In the genomic region with DNA sequence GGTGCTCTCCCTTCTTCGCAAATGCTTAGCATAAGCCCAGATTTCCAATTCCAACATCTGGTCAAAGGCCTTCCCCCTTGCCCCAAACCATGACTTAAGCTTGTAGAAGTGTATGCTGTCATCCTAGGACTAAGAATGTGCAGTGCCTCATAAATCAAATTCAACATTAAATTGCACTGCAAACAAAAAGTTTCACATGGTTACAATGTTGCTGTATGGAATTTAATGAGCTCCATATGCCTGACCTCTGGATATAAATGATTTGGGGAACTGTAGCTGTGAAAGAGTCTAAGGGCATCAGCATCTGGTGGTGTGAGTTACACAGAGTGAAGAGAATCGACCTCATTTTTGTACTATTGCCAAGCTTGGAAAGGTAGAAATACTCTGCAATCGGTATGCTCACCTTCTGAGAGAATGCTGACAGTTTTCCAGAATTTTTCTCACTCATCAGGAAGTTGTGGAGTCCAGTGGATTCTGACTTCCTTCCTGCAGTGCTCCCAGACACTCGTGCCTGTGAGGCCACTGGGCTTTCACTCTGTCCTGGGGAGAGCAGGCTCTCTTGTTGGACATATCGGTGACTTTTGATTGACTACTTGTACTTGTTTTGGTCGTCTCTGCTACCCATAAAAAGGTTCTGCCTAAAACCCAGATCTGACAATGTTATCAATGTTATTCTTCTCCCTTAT, we compare ENCODE assay signal across 2 cellular contexts.
TF ChIP-seq lines count a peak whose summit lies in the region.

No MANE protein-coding gene starts in this region.

TF ChIP-seq in HEK293, 187 proteins besides CTCF, POLR2A, EP300 and RAD21 (continued from another document):
- TF ChIP-seq, protein P1, sequence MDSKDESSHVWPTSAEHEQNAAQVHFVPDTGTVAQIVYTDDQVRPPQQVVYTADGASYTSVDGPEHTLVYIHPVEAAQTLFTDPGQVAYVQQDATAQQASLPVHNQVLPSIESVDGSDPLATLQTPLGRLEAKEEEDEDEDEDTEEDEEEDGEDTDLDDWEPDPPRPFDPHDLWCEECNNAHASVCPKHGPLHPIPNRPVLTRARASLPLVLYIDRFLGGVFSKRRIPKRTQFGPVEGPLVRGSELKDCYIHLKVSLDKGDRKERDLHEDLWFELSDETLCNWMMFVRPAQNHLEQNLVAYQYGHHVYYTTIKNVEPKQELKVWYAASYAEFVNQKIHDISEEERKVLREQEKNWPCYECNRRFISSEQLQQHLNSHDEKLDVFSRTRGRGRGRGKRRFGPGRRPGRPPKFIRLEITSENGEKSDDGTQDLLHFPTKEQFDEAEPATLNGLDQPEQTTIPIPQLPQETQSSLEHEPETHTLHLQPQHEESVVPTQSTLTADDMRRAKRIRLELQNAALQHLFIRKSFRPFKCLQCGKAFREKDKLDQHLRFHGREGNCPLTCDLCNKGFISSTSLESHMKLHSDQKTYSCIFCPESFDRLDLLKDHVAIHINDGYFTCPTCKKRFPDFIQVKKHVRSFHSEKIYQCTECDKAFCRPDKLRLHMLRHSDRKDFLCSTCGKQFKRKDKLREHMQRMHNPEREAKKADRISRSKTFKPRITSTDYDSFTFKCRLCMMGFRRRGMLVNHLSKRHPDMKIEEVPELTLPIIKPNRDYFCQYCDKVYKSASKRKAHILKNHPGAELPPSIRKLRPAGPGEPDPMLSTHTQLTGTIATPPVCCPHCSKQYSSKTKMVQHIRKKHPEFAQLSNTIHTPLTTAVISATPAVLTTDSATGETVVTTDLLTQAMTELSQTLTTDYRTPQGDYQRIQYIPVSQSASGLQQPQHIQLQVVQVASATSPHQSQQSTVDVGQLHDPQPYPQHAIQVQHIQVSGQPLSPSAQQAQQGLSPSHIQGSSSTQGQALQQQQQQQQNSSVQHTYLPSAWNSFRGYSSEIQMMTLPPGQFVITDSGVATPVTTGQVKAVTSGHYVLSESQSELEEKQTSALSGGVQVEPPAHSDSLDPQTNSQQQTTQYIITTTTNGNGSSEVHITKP (tag by site-specific recombination; IDR thresholded peaks at IDR 0.05), result no peak
- TF ChIP-seq ZNF132 (tag by site-specific recombination; IDR thresholded peaks at IDR 0.05; ENCODE audit: borderline replicate concordance), result no peak
TF ChIP-seq in HEK293: peak in this region for 2.

TF ChIP-seq in WTC11, 78 proteins besides CTCF, POLR2A, EP300 and RAD21 (continued from another document):
- TF ChIP-seq, protein P2, sequence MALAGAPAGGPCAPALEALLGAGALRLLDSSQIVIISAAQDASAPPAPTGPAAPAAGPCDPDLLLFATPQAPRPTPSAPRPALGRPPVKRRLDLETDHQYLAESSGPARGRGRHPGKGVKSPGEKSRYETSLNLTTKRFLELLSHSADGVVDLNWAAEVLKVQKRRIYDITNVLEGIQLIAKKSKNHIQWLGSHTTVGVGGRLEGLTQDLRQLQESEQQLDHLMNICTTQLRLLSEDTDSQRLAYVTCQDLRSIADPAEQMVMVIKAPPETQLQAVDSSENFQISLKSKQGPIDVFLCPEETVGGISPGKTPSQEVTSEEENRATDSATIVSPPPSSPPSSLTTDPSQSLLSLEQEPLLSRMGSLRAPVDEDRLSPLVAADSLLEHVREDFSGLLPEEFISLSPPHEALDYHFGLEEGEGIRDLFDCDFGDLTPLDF (CRISPR knock-in tag; IDR thresholded peaks at IDR 0.05), result no peak
- TF ChIP-seq ZNF219 (CRISPR knock-in tag; IDR thresholded peaks at IDR 0.05; ENCODE audit: borderline replicate concordance) (no peak), ZNF671 (CRISPR knock-in tag; IDR thresholded peaks at IDR 0.05) (no peak), RELA (CRISPR knock-in tag; IDR thresholded peaks at IDR 0.05; ENCODE audit: borderline replicate concordance) (no peak), ZNF317 (CRISPR knock-in tag; IDR thresholded peaks at IDR 0.05; ENCODE audit: borderline replicate concordance, low read depth) (no peak)
- TF ChIP-seq, protein P3, sequence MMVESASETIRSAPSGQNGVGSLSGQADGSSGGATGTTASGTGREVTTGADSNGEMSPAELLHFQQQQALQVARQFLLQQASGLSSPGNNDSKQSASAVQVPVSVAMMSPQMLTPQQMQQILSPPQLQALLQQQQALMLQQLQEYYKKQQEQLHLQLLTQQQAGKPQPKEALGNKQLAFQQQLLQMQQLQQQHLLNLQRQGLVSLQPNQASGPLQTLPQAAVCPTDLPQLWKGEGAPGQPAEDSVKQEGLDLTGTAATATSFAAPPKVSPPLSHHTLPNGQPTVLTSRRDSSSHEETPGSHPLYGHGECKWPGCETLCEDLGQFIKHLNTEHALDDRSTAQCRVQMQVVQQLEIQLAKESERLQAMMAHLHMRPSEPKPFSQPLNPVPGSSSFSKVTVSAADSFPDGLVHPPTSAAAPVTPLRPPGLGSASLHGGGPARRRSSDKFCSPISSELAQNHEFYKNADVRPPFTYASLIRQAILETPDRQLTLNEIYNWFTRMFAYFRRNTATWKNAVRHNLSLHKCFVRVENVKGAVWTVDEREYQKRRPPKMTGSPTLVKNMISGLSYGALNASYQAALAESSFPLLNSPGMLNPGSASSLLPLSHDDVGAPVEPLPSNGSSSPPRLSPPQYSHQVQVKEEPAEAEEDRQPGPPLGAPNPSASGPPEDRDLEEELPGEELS (CRISPR knock-in tag; IDR thresholded peaks at IDR 0.05), result no peak
- TF ChIP-seq, protein P4, sequence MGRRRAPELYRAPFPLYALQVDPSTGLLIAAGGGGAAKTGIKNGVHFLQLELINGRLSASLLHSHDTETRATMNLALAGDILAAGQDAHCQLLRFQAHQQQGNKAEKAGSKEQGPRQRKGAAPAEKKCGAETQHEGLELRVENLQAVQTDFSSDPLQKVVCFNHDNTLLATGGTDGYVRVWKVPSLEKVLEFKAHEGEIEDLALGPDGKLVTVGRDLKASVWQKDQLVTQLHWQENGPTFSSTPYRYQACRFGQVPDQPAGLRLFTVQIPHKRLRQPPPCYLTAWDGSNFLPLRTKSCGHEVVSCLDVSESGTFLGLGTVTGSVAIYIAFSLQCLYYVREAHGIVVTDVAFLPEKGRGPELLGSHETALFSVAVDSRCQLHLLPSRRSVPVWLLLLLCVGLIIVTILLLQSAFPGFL (CRISPR knock-in tag; IDR thresholded peaks at IDR 0.05; ENCODE audit: borderline replicate concordance), result no peak
- TF ChIP-seq, protein P5, sequence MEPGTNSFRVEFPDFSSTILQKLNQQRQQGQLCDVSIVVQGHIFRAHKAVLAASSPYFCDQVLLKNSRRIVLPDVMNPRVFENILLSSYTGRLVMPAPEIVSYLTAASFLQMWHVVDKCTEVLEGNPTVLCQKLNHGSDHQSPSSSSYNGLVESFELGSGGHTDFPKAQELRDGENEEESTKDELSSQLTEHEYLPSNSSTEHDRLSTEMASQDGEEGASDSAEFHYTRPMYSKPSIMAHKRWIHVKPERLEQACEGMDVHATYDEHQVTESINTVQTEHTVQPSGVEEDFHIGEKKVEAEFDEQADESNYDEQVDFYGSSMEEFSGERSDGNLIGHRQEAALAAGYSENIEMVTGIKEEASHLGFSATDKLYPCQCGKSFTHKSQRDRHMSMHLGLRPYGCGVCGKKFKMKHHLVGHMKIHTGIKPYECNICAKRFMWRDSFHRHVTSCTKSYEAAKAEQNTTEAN (CRISPR knock-in tag; IDR thresholded peaks at IDR 0.05), result no peak
- TF ChIP-seq, protein P6, sequence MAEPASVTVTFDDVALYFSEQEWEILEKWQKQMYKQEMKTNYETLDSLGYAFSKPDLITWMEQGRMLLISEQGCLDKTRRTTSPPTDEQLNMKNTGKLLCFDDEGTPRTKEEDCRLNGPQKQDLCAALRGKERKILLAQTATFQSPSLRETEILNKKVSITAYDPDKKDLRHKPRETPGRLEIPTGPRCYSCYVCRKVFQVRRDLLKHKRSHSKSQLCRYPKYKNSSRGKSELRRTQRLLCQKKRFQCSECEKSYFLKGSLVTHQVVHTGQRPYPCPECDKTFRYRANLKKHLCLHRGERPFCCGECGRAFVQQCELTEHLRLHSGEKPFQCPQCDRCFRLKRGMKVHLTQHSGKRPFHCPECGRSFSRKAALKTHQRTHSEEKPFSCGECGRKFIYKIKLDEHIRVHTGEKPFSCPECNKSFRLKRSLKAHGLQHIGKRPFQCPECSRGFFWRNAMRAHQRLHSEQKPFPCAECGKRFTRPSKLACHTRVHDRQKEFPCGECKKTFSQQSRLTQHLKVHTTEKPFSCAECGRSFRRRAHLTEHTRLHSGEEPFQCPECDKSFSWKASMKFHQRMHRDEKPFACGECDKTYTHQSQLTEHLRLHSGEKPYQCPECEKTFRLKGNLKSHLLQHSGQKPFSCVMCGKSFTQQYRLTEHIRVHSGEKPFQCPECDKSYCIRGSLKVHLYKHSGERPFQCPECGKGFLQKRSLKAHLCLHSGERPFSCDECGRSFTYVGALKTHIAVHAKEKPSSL (CRISPR knock-in tag; conservative IDR thresholded peaks at IDR 0.05), result no peak
